13 cellular contexts compared by ENCODE assay signal in the genomic region with DNA sequence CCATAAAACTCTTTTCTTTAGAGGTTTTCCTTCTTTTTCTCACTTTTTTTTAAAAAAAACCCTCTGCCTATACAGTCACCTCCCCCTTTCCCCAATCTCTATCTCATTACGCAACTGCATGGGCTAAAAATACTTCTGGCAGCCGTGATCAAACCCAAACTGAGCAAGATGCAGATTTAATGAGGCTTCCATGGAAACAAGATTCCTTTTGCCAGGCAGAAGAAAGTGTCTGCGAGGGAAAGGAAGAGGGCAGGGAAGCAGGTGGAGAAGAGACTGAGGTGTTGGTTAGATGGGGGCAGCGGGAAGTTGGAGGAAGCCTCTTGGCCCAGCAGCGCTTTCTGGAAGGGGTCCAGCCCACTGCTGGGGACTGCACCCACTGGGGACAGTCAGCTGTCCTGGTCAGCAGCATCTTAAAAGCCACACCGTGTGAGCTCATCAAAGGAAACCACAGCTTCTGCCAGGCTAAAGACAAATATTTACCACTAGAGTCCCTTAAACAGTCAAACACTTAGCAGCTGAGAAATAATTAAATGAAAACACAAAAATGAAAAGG.
A peak's percentile ranks its signal among the peaks of the same experiment; 100 is the strongest.
DNase-seq lines count a peak whose midpoint lies in the region; ATAC-seq and TF ChIP-seq lines count a peak whose summit lies in the region.
"Had no signal": no experiment of that assay in that cellular context is flagged by ENCODE, and none has a peak within 500 bp of the region (broad histone marks: within the 10 kb centered on the region; RNA-seq: fewer than 3 reads in every experiment).

No MANE protein-coding gene starts in this region.

- peaks cover 65% of the 10 kb centered on the region for H3K4me1 ChIP-seq in psoas muscle
- H3K4me1 ChIP-seq: thyroid gland had no signal

- ATAC-seq in psoas muscle (peak in 3 of 4 donors; percentile 35 to 55 (median 50)), HG03280 (IDR thresholded peaks at IDR 0.05; ENCODE audit: unreplicated experiment) (no peak)
- ATAC-seq: Panc1 had no signal

- no peaks in the 10 kb centered on the region for H3K27me3 ChIP-seq in psoas muscle (ENCODE audit: insufficient read depth in 3 of 3, low read length in 2 of 3)
- H3K27me3 ChIP-seq: thyroid gland had no signal

- no peaks in the 10 kb centered on the region for H3K36me3 ChIP-seq in psoas muscle (ENCODE audit: insufficient read depth in 1 of 2, low read depth in 1 of 2)
- H3K36me3 ChIP-seq: thyroid gland had no signal

- WGBS in psoas muscle, 3 donors, result 10 to 19% (median 11%) methylated on average over 6 of the region's 6 CpGs

- DNase-seq in NCI-H510A treated with DMSO at 0.1 percent for 48 hours (lab: John Stamatoyannopoulos, UW) (peak; percentile 67), NCI-H510A (lab: John Stamatoyannopoulos, UW) (no peak), NCI-H2029 treated with DMSO at 0.1 percent for 48 hours (lab: John Stamatoyannopoulos, UW) (peak; percentile 48), fibroblast of mammary gland (ENCODE audit: low read depth) (peak; percentile 7), psoas muscle (no peak), ureter (ENCODE audit: low spot score) (no peak), GM19238 (ENCODE audit: insufficient read length, low spot score) (no peak)
- DNase-seq: activated B cell treated with CpG ODN at 0.5 μM for 24 hours; naive B cell; stimulated activated CD4-positive, alpha-beta T cell treated with anti-CD3 and anti-CD28 coated beads, Interleukin-1b, Interleukin-23, amount 100 ng/mL, for 48 hours; thyroid gland had no signal

- TF ChIP-seq CTCF in fibroblast of mammary gland (conservative IDR thresholded peaks at IDR 0.05; ENCODE audit: control insufficient read depth, insufficient read depth, low read depth, low read length) (no peak), psoas muscle (IDR thresholded peaks at IDR 0.05) (no peak)

- H3K9me3 ChIP-seq in psoas muscle, result no peaks in the 10 kb centered on the region
- H3K9me3 ChIP-seq: thyroid gland had no signal

- intact Hi-C loops in psoas muscle (cut with DNase I), result no loop called here

- no peak overlapping the region for H3K4me3 ChIP-seq in fibroblast of mammary gland (ENCODE audit: control insufficient read depth, low read depth, low read length)
- H3K4me3 ChIP-seq in psoas muscle, result no peak overlapping the region
- H3K4me3 ChIP-seq: thyroid gland had no signal

- peak overlapping the region; percentile 23 for H3K27ac ChIP-seq in psoas muscle
- H3K27ac ChIP-seq: thyroid gland had no signal

Comparison
In these comparisons a context has a peak if more than half of its experiments do, and no peak if none do; other contexts are left out.
1. DNase-seq: peak in NCI-H510A treated with DMSO at 0.1 percent for 48 hours (single experiment), NCI-H2029 treated with DMSO at 0.1 percent for 48 hours (single experiment) and fibroblast of mammary gland (single experiment); none in NCI-H510A (single experiment), psoas muscle (0 of 2), ureter (single experiment) and GM19238 (single experiment).